In the genomic region with DNA sequence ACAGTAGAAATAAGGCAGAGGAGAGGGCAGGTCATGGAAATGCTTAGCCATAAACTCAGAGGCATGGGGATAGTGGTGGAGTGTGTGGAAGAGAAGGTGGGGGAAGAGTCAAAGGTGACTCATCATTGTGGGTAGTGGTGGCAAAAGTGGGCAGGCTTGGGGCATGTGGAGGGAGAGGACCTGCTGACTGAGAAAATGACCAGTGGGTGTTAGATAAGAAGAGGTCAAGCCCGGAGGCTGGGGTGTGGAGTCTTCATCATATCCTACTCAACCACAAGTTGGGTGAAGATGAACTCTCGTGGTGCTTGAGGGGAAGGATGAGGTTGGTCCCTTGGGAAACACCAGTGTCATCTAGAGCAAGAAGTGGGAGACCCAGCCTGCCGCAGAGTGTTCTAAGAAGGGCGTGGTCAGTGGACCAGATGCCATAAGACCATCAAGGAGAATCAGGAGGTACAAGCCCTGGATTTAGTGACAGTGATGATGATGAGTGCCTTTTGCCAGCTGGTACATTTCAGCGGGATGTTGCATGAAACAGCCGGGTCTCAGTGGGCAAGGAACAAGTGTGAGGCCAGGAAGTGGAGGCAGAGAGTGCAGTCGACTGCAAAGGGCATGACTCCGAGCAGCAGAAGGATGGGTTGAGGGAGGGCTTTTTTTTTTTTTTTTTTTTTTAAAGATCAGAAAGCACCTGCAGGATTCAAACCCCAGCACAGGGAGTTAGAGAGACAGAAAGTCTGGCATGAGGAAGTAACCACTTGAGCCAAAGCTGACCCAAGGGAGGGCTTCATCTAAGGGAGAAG, we compare ENCODE assay signal across 10 cellular contexts.
DNase-seq lines count a peak whose midpoint lies in the region; ATAC-seq lines count a peak whose summit lies in the region.
"Had no signal": no experiment of that assay in that cellular context is flagged by ENCODE, and none has a peak within 500 bp of the region (broad histone marks: within the 10 kb centered on the region; RNA-seq: fewer than 3 reads in every experiment).

No MANE protein-coding gene starts in this region.

- CTCF ChIA-PET in T-cell (lab: Charles Lee): interaction anchor here in 1 of 2 donors (0.7 kb wide), 1 partner anchor 1970 kb away, joined by 5 read pairs; no protein-coding TSS in a partner anchor

- H3K4me1 Mint-ChIP-seq in activated naive CD8-positive, alpha-beta T cell treated with anti-CD3 and anti-CD28 coated beads for 36 hours: peaks cover 11% of the 10 kb centered on the region
- peaks cover 4 to 7% (median 4%) of the 10 kb centered on the region in 3 donors for H3K4me1 Mint-ChIP-seq in T-cell

- POLR2A ChIA-PET in T-cell (lab: Charles Lee): interaction anchor here in 1 of 2 donors (0.7 kb wide), 1 partner anchor 95 kb away, joined by 3 read pairs; no protein-coding TSS in a partner anchor

- no peak overlapping the region for H3K27ac Mint-ChIP-seq in activated naive CD8-positive, alpha-beta T cell treated with anti-CD3 and anti-CD28 coated beads for 36 hours
- no peak overlapping the region for H3K27ac Mint-ChIP-seq in T-cell

- no peak overlapping the region for H3K4me3 Mint-ChIP-seq in activated naive CD8-positive, alpha-beta T cell treated with anti-CD3 and anti-CD28 coated beads for 36 hours
- H3K4me3 Mint-ChIP-seq in T-cell: no peak overlapping the region

- no peaks in the 10 kb centered on the region for H3K36me3 Mint-ChIP-seq in activated naive CD8-positive, alpha-beta T cell treated with anti-CD3 and anti-CD28 coated beads for 36 hours
- H3K36me3 Mint-ChIP-seq in T-cell: no peaks in the 10 kb centered on the region

- no peaks in the 10 kb centered on the region for H3K9me3 Mint-ChIP-seq in activated naive CD8-positive, alpha-beta T cell treated with anti-CD3 and anti-CD28 coated beads for 36 hours
- no peaks in the 10 kb centered on the region for H3K9me3 Mint-ChIP-seq in T-cell

- peak; percentile 72 for ATAC-seq in GM18909 (IDR thresholded peaks at IDR 0.05; ENCODE audit: poor library complexity, unreplicated experiment)
- ATAC-seq in HG03460 (IDR thresholded peaks at IDR 0.05; ENCODE audit: unreplicated experiment): peak; percentile 58
- ATAC-seq in GM21576 (IDR thresholded peaks at IDR 0.05; ENCODE audit: unreplicated experiment): no peak
- ATAC-seq in T-cell (replicated peaks in 1 of 4): no peak

- H3K27me3 Mint-ChIP-seq in activated naive CD8-positive, alpha-beta T cell treated with anti-CD3 and anti-CD28 coated beads for 36 hours: peaks cover 23% of the 10 kb centered on the region
- peaks cover 0 to 3% of the 10 kb centered on the region in 2 donors for H3K27me3 Mint-ChIP-seq in T-cell

- DNase-seq in DMS53 (lab: John Stamatoyannopoulos, UW) (peak; percentile 53), T-cell (no peak), HuH-7 (ENCODE audit: low spot score) (no peak), pons (ENCODE audit: low spot score) (no peak)
- DNase-seq in activated naive CD8-positive, alpha-beta T cell treated with anti-CD3 and anti-CD28 coated beads for 36 hours: peak; percentile 16
- DNase-seq: left cardiac atrium, NCI-H69 had no signal

Comparison
In these comparisons a context has a peak if more than half of its experiments do, and no peak if none do; other contexts are left out.
1. DNase-seq: peak in DMS53 (single experiment) and activated naive CD8-positive, alpha-beta T cell treated with anti-CD3 and anti-CD28 coated beads for 36 hours (single experiment); none in T-cell (0 of 34), HuH-7 (single experiment) and pons (single experiment).
2. ATAC-seq: peak in GM18909 (single experiment) and HG03460 (single experiment); none in GM21576 (single experiment) and T-cell (0 of 4).